In genomic region chr14:23545740-23546411, GRCh38 we compare ENCODE assay signal across 29 cellular contexts. TPM values are rescaled to one million over a fixed set of nuclear protein-coding genes. Genes with fewer than 3 reads are reported as not detected.
DNase-seq lines count a peak whose midpoint lies in the region; FAIRE-seq and TF ChIP-seq lines count a peak whose summit lies in the region.
"Had no signal": no experiment of that assay in that cellular context is flagged by ENCODE, and none has a peak within 500 bp of the region (broad histone marks: within the 10 kb centered on the region; RNA-seq: fewer than 3 reads in every experiment).

No MANE protein-coding gene starts in this region.

- H3K4me3 Mint-ChIP-seq in activated naive CD4-positive, alpha-beta T cell treated with anti-CD3 and anti-CD28 coated beads for 36 hours, result no peak overlapping the region
- H3K4me3 Mint-ChIP-seq: activated CD4-positive, alpha-beta memory T cell treated with anti-CD3 and anti-CD28 coated beads for 36 hours; activated T-helper 17 cell treated with anti-CD3 and anti-CD28 coated beads, Interleukin-2, amount 50 U/mL, for 72 hours; CD14-positive monocyte; T-cell had no signal

- no peaks in the 10 kb centered on the region for H3K4me1 Mint-ChIP-seq in activated naive CD4-positive, alpha-beta T cell treated with anti-CD3 and anti-CD28 coated beads for 36 hours (ENCODE audit: low read depth)
- H3K4me1 Mint-ChIP-seq: activated T-helper 17 cell treated with anti-CD3 and anti-CD28 coated beads, Interleukin-2, amount 50 U/mL, for 72 hours had no signal

- H3K9ac ChIP-seq in HUES6 (ENCODE audit: low read length), result peak overlapping the region; percentile 82
- H3K9ac ChIP-seq in iPS-20b (ENCODE audit: low read depth, low read length), result peak overlapping the region; percentile 77; the same call in 1 of the 2 replicates
- H3K9ac ChIP-seq in skeletal muscle tissue (ENCODE audit: low read depth in 1 of 3, low read length in 3 of 3), result no peak overlapping the region

- H3K27ac Mint-ChIP-seq in activated naive CD4-positive, alpha-beta T cell treated with anti-CD3 and anti-CD28 coated beads for 36 hours, result no peak overlapping the region
- H3K27ac Mint-ChIP-seq: activated CD4-positive, alpha-beta memory T cell treated with anti-CD3 and anti-CD28 coated beads for 36 hours; activated naive CD4-positive, alpha-beta T cell treated with anti-CD3 and anti-CD28 coated beads, Interleukin-2, amount 50 U/mL, for 72 hours; activated T-helper 17 cell treated with anti-CD3 and anti-CD28 coated beads, Interleukin-2, amount 50 U/mL, for 72 hours; T-cell had no signal

- DNase-seq in bronchial epithelial cell (ENCODE audit: low read depth), result no peak
- DNase-seq in activated naive CD4-positive, alpha-beta T cell treated with anti-CD3 and anti-CD28 coated beads for 36 hours, result no peak
- no peak for DNase-seq in H54 (ENCODE audit: insufficient read length, low spot score)
- DNase-seq in vagina (ENCODE audit: extremely low spot score in 2 of 2), result no peak
- DNase-seq in NCI-H345 (lab: John Stamatoyannopoulos, UW), result no peak
- DNase-seq: activated CD4-positive, alpha-beta memory T cell treated with anti-CD3 and anti-CD28 coated beads for 36 hours; activated CD8-positive, alpha-beta memory T cell treated with anti-CD3 and anti-CD28 coated beads, Interleukin-2, amount 50 U/mL, for 48 hours; anterior cingulate cortex; Calu3; caudate nucleus; EL; GOT3; KBM-7; kidney glomerular epithelial cell; MG63; mucosa of descending colon; stimulated activated naive CD4-positive, alpha-beta T cell; T-cell had no signal

- H3K36me3 Mint-ChIP-seq in activated naive CD4-positive, alpha-beta T cell treated with anti-CD3 and anti-CD28 coated beads for 36 hours (ENCODE audit: low read depth), result no peaks in the 10 kb centered on the region
- H3K36me3 Mint-ChIP-seq: activated CD4-positive, alpha-beta memory T cell treated with anti-CD3 and anti-CD28 coated beads for 36 hours; activated naive CD4-positive, alpha-beta T cell treated with anti-CD3 and anti-CD28 coated beads, Interleukin-2, amount 50 U/mL, for 72 hours; CD14-positive monocyte; T-cell had no signal

- peak overlapping the region; percentile 40 for H3K4me3 ChIP-seq in HUES6 (ENCODE audit: low read depth, low read length)
- no peak overlapping the region for H3K4me3 ChIP-seq in bronchial epithelial cell (ENCODE audit: low read depth, low read length)
- peak overlapping the region; percentile 44 for H3K4me3 ChIP-seq in iPS-20b (ENCODE audit: low read length)
- H3K4me3 ChIP-seq in skeletal muscle tissue (ENCODE audit: low read length in 3 of 3), result no peak overlapping the region
- H3K4me3 ChIP-seq in vagina, result no peak overlapping the region
- H3K4me3 ChIP-seq: gastroesophageal sphincter, lung, MG63, mucosa of descending colon, SJSA1 had no signal

- H3K9me3 Mint-ChIP-seq in activated naive CD4-positive, alpha-beta T cell treated with anti-CD3 and anti-CD28 coated beads for 36 hours, result no peaks in the 10 kb centered on the region
- H3K9me3 Mint-ChIP-seq: activated CD4-positive, alpha-beta memory T cell treated with anti-CD3 and anti-CD28 coated beads for 36 hours; activated naive CD4-positive, alpha-beta T cell treated with anti-CD3 and anti-CD28 coated beads, Interleukin-2, amount 50 U/mL, for 72 hours; activated T-helper 17 cell treated with anti-CD3 and anti-CD28 coated beads, Interleukin-2, amount 50 U/mL, for 72 hours; CD14-positive monocyte; T-cell had no signal

- no peak for TF ChIP-seq POLR2A in H54 (IDR thresholded peaks at IDR 0.05; ENCODE audit: low read depth, low read length)
- TF ChIP-seq POLR2A in vagina (IDR thresholded peaks at IDR 0.05), result no peak

- H3K27ac ChIP-seq in HUES6 (ENCODE audit: low read depth, low read length), result peak overlapping the region; percentile 74
- H3K27ac ChIP-seq in iPS-20b (ENCODE audit: low read length), result peak overlapping the region; percentile 93
- peak overlapping the region; percentile 36 for H3K27ac ChIP-seq in skeletal muscle tissue (ENCODE audit: low read depth, low read length)
- H3K27ac ChIP-seq in vagina, result no peak overlapping the region
- H3K27ac ChIP-seq: SJSA1 had no signal

- H3K9me3 ChIP-seq in HUES6 (ENCODE audit: control insufficient read depth, insufficient read depth, low read depth, low read length) (no peaks in the 10 kb centered on the region), iPS-20b (ENCODE audit: insufficient read depth, low read depth, low read length) (no peaks in the 10 kb centered on the region), skeletal muscle tissue (ENCODE audit: control insufficient read depth in 3 of 3, low read length in 3 of 3) (no peaks in the 10 kb centered on the region), vagina (no peaks in the 10 kb centered on the region)
- H3K9me3 ChIP-seq: gastroesophageal sphincter, MG63, mucosa of descending colon, SJSA1 had no signal

- H3K4me1 ChIP-seq in HUES6 (ENCODE audit: control insufficient read depth, insufficient read depth, low read length) (peaks cover 67% of the 10 kb centered on the region), iPS-20b (ENCODE audit: insufficient read depth, low read length) (peaks cover 67% of the 10 kb centered on the region), skeletal muscle tissue (ENCODE audit: control insufficient read depth in 3 of 3, insufficient read depth in 3 of 3, low read length in 3 of 3) (peaks cover 7 to 14% (median 11%) of the 10 kb centered on the region in 3 donors), vagina (peaks cover 5% of the 10 kb centered on the region)
- H3K4me1 ChIP-seq: SJSA1 had no signal

- H3K27me3 ChIP-seq in HUES6 (ENCODE audit: control insufficient read depth, insufficient read depth, low read length), result no peaks in the 10 kb centered on the region; the same call in 1 of the 2 replicates
- H3K27me3 ChIP-seq in bronchial epithelial cell (ENCODE audit: control insufficient read depth, insufficient read depth, low read length), result peaks cover 5% of the 10 kb centered on the region
- no peaks in the 10 kb centered on the region for H3K27me3 ChIP-seq in iPS-20b (ENCODE audit: insufficient read depth, low read length)
- H3K27me3 ChIP-seq in skeletal muscle tissue (ENCODE audit: control insufficient read depth in 3 of 3, insufficient read depth in 3 of 3, low read length in 3 of 3), result peaks cover 0 to 6% (median 0%) of the 10 kb centered on the region in 3 donors
- no peaks in the 10 kb centered on the region for H3K27me3 ChIP-seq in vagina
- H3K27me3 ChIP-seq: gastroesophageal sphincter, MG63 had no signal

- CTCF ChIA-PET in activated naive CD4-positive, alpha-beta T cell treated with anti-CD3 and anti-CD28 coated beads for 36 hours (lab: Charles Lee), result interaction anchor here (1.5 kb wide), 1 partner anchor 14 kb away, joined by 4 read pairs; no protein-coding TSS in a partner anchor

- intact Hi-C loops in activated naive CD4-positive, alpha-beta T cell treated with anti-CD3 and anti-CD28 coated beads for 36 hours (cut with micrococcal nuclease), result no loop called here
- intact Hi-C loops in vagina (cut with DNase I), result no loop called here

- peaks cover 11% of the 10 kb centered on the region; the same call in 1 of the 2 replicates for H3K36me3 ChIP-seq in HUES6 (ENCODE audit: control insufficient read depth, insufficient read depth, low read length)
- H3K36me3 ChIP-seq in bronchial epithelial cell (ENCODE audit: control insufficient read depth, insufficient read depth, low read length), result no peaks in the 10 kb centered on the region
- H3K36me3 ChIP-seq in iPS-20b (ENCODE audit: insufficient read depth, low read depth, low read length), result peaks cover 19% of the 10 kb centered on the region
- H3K36me3 ChIP-seq in skeletal muscle tissue (ENCODE audit: control insufficient read depth in 3 of 3, insufficient read depth in 3 of 3, low read length in 3 of 3), result no peaks in the 10 kb centered on the region
- no peaks in the 10 kb centered on the region for H3K36me3 ChIP-seq in vagina
- H3K36me3 ChIP-seq: gastroesophageal sphincter, MG63, SJSA1 had no signal

- FAIRE-seq in bronchial epithelial cell (lab: Jason Lieb, UNC) (peak; percentile 70), H54 (lab: Jason Lieb, UNC) (no peak)
- FAIRE-seq: RCC 7860, TTC549 had no signal

- no peaks in the 10 kb centered on the region for H3K27me3 Mint-ChIP-seq in activated naive CD4-positive, alpha-beta T cell treated with anti-CD3 and anti-CD28 coated beads for 36 hours (ENCODE audit: low read depth)
- H3K27me3 Mint-ChIP-seq: activated CD4-positive, alpha-beta memory T cell treated with anti-CD3 and anti-CD28 coated beads for 36 hours; activated T-helper 17 cell treated with anti-CD3 and anti-CD28 coated beads, Interleukin-2, amount 50 U/mL, for 72 hours; T-cell had no signal

- no peak for TF ChIP-seq CTCF in bronchial epithelial cell (IDR thresholded peaks at IDR 0.05; ENCODE audit: insufficient read depth, low read length, severe bottlenecking)
- no peak for TF ChIP-seq CTCF in vagina (IDR thresholded peaks at IDR 0.05)

RNA-seq across cellular contexts. Expression of gene ZFHX2, which starts 5.7 kb away (rescaled TPM):
- total RNA-seq in bronchial epithelial cell (0.13 and 0.26 TPM in 2 replicates), skeletal muscle tissue (not detected), vagina (0.74 TPM)
- under 1 TPM; 0.36 to 0.57 TPM for total RNA-seq in activated naive CD4-positive, alpha-beta T cell treated with anti-CD3 and anti-CD28 coated beads for 36 hours
- total RNA-seq: SJSA1 had no signal

RNA-seq across cellular contexts. Expression of gene THTPA, which starts 10.2 kb away (rescaled TPM):
- total RNA-seq in bronchial epithelial cell (3.6 and 4.5 TPM in 2 replicates), skeletal muscle tissue (7.8 TPM), vagina (15.0 TPM)
- total RNA-seq in activated naive CD4-positive, alpha-beta T cell treated with anti-CD3 and anti-CD28 coated beads for 36 hours, result 1 to 10 TPM; 6.2 to 6.6 TPM

RNA-seq across cellular contexts. Expression of gene AP1G2, which starts 21.7 kb away (rescaled TPM):
- total RNA-seq in bronchial epithelial cell (40.5 and 44.4 TPM in 2 replicates), skeletal muscle tissue (8.4 TPM), vagina (122 TPM)
- 100 to 1,000 TPM; 205 to 216 TPM for total RNA-seq in activated naive CD4-positive, alpha-beta T cell treated with anti-CD3 and anti-CD28 coated beads for 36 hours

RNA-seq across cellular contexts. Expression of gene JPH4, which starts 32.7 kb away (rescaled TPM):
- total RNA-seq in bronchial epithelial cell, result not detected in 2 replicates
- total RNA-seq in skeletal muscle tissue, result 1.0 TPM
- total RNA-seq in activated naive CD4-positive, alpha-beta T cell treated with anti-CD3 and anti-CD28 coated beads for 36 hours, result under 1 TPM in 1 of 2 experiments, not detected in 1; 0.05 TPM
- total RNA-seq in vagina, result 10.6 TPM
- total RNA-seq: activated naive CD4-positive, alpha-beta T cell treated with anti-CD3 and anti-CD28 coated beads, Interleukin-2, amount 50 U/mL, for 72 hours; activated T-helper 17 cell treated with anti-CD3 and anti-CD28 coated beads, Interleukin-2, amount 50 U/mL, for 72 hours; Calu3; SJSA1 had no signal

Comparison
In these comparisons a context has a peak if more than half of its experiments do, and no peak if none do; other contexts are left out.
1. H3K4me3 ChIP-seq: peak in HUES6 (single experiment) and iPS-20b (single experiment); none in bronchial epithelial cell (single experiment), skeletal muscle tissue (0 of 3) and vagina (0 of 2).
2. H3K9ac ChIP-seq: peak in HUES6 (single experiment) and iPS-20b (single experiment); none in skeletal muscle tissue (0 of 3).